Comparison of ENCODE assay signal across 25 cellular contexts in genomic region chr14:95765016-95765415, GRCh38. TPM values are rescaled to one million over a fixed set of nuclear protein-coding genes. Genes with fewer than 3 reads are reported as not detected.
DNase-seq lines count a peak whose midpoint lies in the region; ATAC-seq, FAIRE-seq and TF ChIP-seq lines count a peak whose summit lies in the region.
"Had no signal": no experiment of that assay in that cellular context is flagged by ENCODE, and none has a peak within 500 bp of the region (broad histone marks: within the 10 kb centered on the region; RNA-seq: fewer than 3 reads in every experiment).

No MANE protein-coding gene starts in this region.

- no peak overlapping the region for H3K9ac ChIP-seq in kidney (ENCODE audit: low read length in 2 of 2)
- H3K9ac ChIP-seq: BLaER1 had no signal

- 56% methylated on average over 8 of the region's 8 CpGs for WGBS in prostate gland

- no peaks in the 10 kb centered on the region for H3K9me3 Mint-ChIP-seq in type B pancreatic cell
- H3K9me3 Mint-ChIP-seq: CD4-positive, alpha-beta T cell had no signal

- FAIRE-seq in endometrium (lab: Jason Lieb, UNC) (peak; percentile 99), kidney (lab: Jason Lieb, UNC) (no peak)
- FAIRE-seq: GM18507, GM19239 had no signal

- no peak for TF ChIP-seq CTCF in type B pancreatic cell (conservative IDR thresholded peaks at IDR 0.05)
- no peak for TF ChIP-seq CTCF in kidney (IDR thresholded peaks at IDR 0.05; ENCODE audit: borderline replicate concordance, extremely low read depth, insufficient read depth)
- no peak for TF ChIP-seq CTCF in upper lobe of right lung (IDR thresholded peaks at IDR 0.05)
- TF ChIP-seq CTCF in prostate gland (IDR thresholded peaks at IDR 0.05), result no peak

- no peaks in the 10 kb centered on the region for H3K36me3 Mint-ChIP-seq in type B pancreatic cell

- intact Hi-C loops in kidney (cut with DNase I), result no loop called here
- intact Hi-C loops in upper lobe of right lung (cut with DNase I), result no loop called here
- intact Hi-C loops in prostate gland (cut with DNase I), result no loop called here

- H3K4me3 Mint-ChIP-seq in type B pancreatic cell, result no peak overlapping the region
- H3K4me3 Mint-ChIP-seq: CD4-positive, alpha-beta T cell had no signal

- H3K4me1 ChIP-seq in kidney (ENCODE audit: control insufficient read depth in 1 of 2, insufficient read depth in 1 of 2, low read depth in 1 of 2, low read length in 2 of 2) (no peaks in the 10 kb centered on the region), upper lobe of right lung (no peaks in the 10 kb centered on the region), prostate gland (replicated peaks) (no peaks in the 10 kb centered on the region)

- H3K4me3 ChIP-seq in kidney (ENCODE audit: low read length in 2 of 2), result no peak overlapping the region
- H3K4me3 ChIP-seq in upper lobe of right lung, result no peak overlapping the region
- H3K4me3 ChIP-seq in prostate gland, result no peak overlapping the region
- H3K4me3 ChIP-seq: BLaER1, SK-N-MC had no signal

- peak overlapping the region; percentile 43 for H3K27ac Mint-ChIP-seq in type B pancreatic cell
- H3K27ac Mint-ChIP-seq: CD4-positive, alpha-beta T cell had no signal

- H3K9me3 ChIP-seq in kidney (ENCODE audit: control insufficient read depth in 1 of 2, low read length in 2 of 2) (no peaks in the 10 kb centered on the region), upper lobe of right lung (no peaks in the 10 kb centered on the region), prostate gland (no peaks in the 10 kb centered on the region)
- H3K9me3 ChIP-seq: BLaER1 had no signal

- H3K27me3 ChIP-seq in upper lobe of right lung (no peaks in the 10 kb centered on the region), prostate gland (replicated peaks; ENCODE audit: insufficient read depth) (no peaks in the 10 kb centered on the region)
- H3K27me3 ChIP-seq: BLaER1 had no signal

- H3K27ac ChIP-seq in kidney (ENCODE audit: low read depth in 2 of 2, low read length in 2 of 2) (no peak overlapping the region), upper lobe of right lung (no peak overlapping the region), prostate gland (no peak overlapping the region)
- H3K27ac ChIP-seq: BLaER1, RWPE1, SK-N-MC had no signal

- TF ChIP-seq POLR2A in prostate gland (IDR thresholded peaks at IDR 0.05), result no peak

- peaks cover 13% of the 10 kb centered on the region for H3K4me1 Mint-ChIP-seq in type B pancreatic cell (ENCODE audit: unreplicated experiment)

- H3K36me3 ChIP-seq in kidney (ENCODE audit: control insufficient read depth in 1 of 2, insufficient read depth in 2 of 2, low read length in 2 of 2), result no peaks in the 10 kb centered on the region
- no peaks in the 10 kb centered on the region for H3K36me3 ChIP-seq in upper lobe of right lung
- no peaks in the 10 kb centered on the region for H3K36me3 ChIP-seq in prostate gland
- H3K36me3 ChIP-seq: BLaER1 had no signal

- DNase-seq in ELF-1 (ENCODE audit: low read depth, low spot score) (peak; percentile 54), NCI-H2171 treated with DMSO at 0.1 percent for 48 hours (lab: John Stamatoyannopoulos, UW) (peak; percentile 79), type B pancreatic cell (ENCODE audit: extremely low spot score, unreplicated experiment) (no peak), kidney (no peak), upper lobe of right lung (no peak), prostate gland (ENCODE audit: low spot score) (no peak)
- DNase-seq: CD4-positive, alpha-beta T cell; COR-L47; GDM1; Kasumi-1; NCI-H1048; NCI-H1417 treated with DMSO at 0.1 percent for 48 hours; NCI-H2029; NCI-H345; NCI-H526 treated with DMSO at 0.1 percent for 48 hours; SHP77 treated with DMSO at 0.1 percent for 48 hours; SW 1271 had no signal

- ATAC-seq in upper lobe of right lung, result no peak

- H3K27me3 Mint-ChIP-seq in type B pancreatic cell, result peaks cover 35% of the 10 kb centered on the region

RNA-seq across cellular contexts. Expression of gene TCL1A, which starts 51.1 kb away (rescaled TPM):
- total RNA-seq in type B pancreatic cell (ENCODE audit: low replicate concordance) (not detected in 2 replicates), kidney (1.4 TPM), upper lobe of right lung (not detected), prostate gland (1 to 10 TPM in 1 of 2 donors, not detected in 1; 9.7 TPM)
- not detected for polyA plus RNA-seq in kidney (ENCODE audit: insufficient read depth, low read depth, low replicate concordance)
- total RNA-seq: CD4-positive, alpha-beta T cell; H4; MCF 10A had no signal

Comparison
In these comparisons a context has a peak if more than half of its experiments do, and no peak if none do; other contexts are left out.
1. DNase-seq: peak in ELF-1 (single experiment) and NCI-H2171 treated with DMSO at 0.1 percent for 48 hours (single experiment); none in type B pancreatic cell (single experiment), kidney (single experiment), upper lobe of right lung (single experiment) and prostate gland (single experiment).